ENCODE assay signal across 11 cellular contexts in the genomic region with DNA sequence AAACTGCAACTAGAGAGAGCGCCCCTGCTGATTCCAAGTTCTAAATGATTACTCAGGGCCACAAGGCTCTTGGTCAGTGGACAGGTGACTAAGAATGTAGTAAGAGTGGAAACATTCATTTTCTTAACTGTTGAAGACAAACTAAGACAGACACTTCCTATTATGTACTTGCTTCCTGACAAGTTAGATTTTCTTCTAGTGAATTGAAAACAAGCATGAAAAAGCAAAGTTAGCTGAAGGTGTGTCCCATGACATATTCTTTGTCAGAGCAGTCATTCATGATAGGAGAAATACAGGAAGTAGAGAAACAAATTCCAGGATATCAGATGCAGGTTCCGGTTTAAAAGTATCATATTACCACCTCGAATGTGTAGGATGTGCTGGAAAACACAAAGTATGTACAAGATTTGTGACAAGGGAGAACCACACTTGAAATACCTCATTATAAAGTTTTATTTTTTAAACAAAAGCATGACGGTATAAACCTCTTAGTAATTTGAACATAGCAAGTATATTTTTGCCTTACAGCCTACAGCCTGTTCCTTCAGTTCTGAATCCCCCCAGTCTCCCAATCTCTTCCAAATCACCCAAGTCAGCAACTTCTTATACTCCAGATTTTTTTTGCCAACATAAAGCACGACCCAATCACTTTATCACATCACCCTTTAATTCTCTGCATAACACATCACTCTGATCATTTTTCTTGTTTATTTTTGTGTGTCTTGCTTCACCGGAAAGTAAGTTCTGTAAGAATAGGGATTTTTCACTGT. TPM values are rescaled to one million over a fixed set of nuclear protein-coding genes. Genes with fewer than 3 reads are reported as not detected.
DNase-seq lines count a peak whose midpoint lies in the region; ATAC-seq lines count a peak whose summit lies in the region.
"Had no signal": no experiment of that assay in that cellular context is flagged by ENCODE, and none has a peak within 500 bp of the region (broad histone marks: within the 10 kb centered on the region; RNA-seq: fewer than 3 reads in every experiment).

No MANE protein-coding gene starts in this region.

- ATAC-seq in activated T-helper 17 cell treated with anti-CD3 and anti-CD28 coated beads, Interleukin-2, amount 50 U/mL, for 72 hours (replicated peaks) = peak; percentile 52
- peak; percentile 75 for ATAC-seq in stimulated activated effector memory CD8-positive, alpha-beta T cell treated with anti-CD3 and anti-CD28 coated beads, Interleukin-12 subunit alpha, Interleukin-12 subunit beta, amount 100 ng/mL, for 72 hours
- ATAC-seq in GM19328 (IDR thresholded peaks at IDR 0.05; ENCODE audit: unreplicated experiment) = no peak

- H3K9me3 Mint-ChIP-seq in activated T-helper 17 cell treated with anti-CD3 and anti-CD28 coated beads, Interleukin-2, amount 50 U/mL, for 72 hours = no peaks in the 10 kb centered on the region
- no peaks in the 10 kb centered on the region for H3K9me3 Mint-ChIP-seq in stimulated activated effector memory CD8-positive, alpha-beta T cell treated with anti-CD3 and anti-CD28 coated beads, Interleukin-12 subunit alpha, Interleukin-12 subunit beta, amount 100 ng/mL, for 72 hours
- H3K9me3 Mint-ChIP-seq: activated naive CD8-positive, alpha-beta T cell treated with anti-CD3 and anti-CD28 coated beads, Interleukin-2, amount 10 ng/mL, durations not matched to agents 7 days and 5 days had no signal

- in situ Hi-C loops in KBM-7 (cut with MboI; ENCODE audit: low pct_unique_long_range_greater_than_20kb, low sequenced_read_pairs) = no loop called here

- H3K4me3 Mint-ChIP-seq in activated T-helper 17 cell treated with anti-CD3 and anti-CD28 coated beads, Interleukin-2, amount 50 U/mL, for 72 hours = no peak overlapping the region
- H3K4me3 Mint-ChIP-seq in stimulated activated effector memory CD8-positive, alpha-beta T cell treated with anti-CD3 and anti-CD28 coated beads, Interleukin-12 subunit alpha, Interleukin-12 subunit beta, amount 100 ng/mL, for 72 hours = no peak overlapping the region
- H3K4me3 Mint-ChIP-seq: activated naive CD8-positive, alpha-beta T cell treated with anti-CD3 and anti-CD28 coated beads, Interleukin-2, amount 10 ng/mL, durations not matched to agents 7 days and 5 days had no signal

- H3K27ac Mint-ChIP-seq in activated T-helper 17 cell treated with anti-CD3 and anti-CD28 coated beads, Interleukin-2, amount 50 U/mL, for 72 hours = no peak overlapping the region
- no peak overlapping the region for H3K27ac Mint-ChIP-seq in stimulated activated effector memory CD8-positive, alpha-beta T cell treated with anti-CD3 and anti-CD28 coated beads, Interleukin-12 subunit alpha, Interleukin-12 subunit beta, amount 100 ng/mL, for 72 hours
- H3K27ac Mint-ChIP-seq: activated naive CD8-positive, alpha-beta T cell treated with anti-CD3 and anti-CD28 coated beads, Interleukin-2, amount 10 ng/mL, durations not matched to agents 7 days and 5 days had no signal

- no peaks in the 10 kb centered on the region for H3K36me3 Mint-ChIP-seq in activated T-helper 17 cell treated with anti-CD3 and anti-CD28 coated beads, Interleukin-2, amount 50 U/mL, for 72 hours (ENCODE audit: low read depth)
- H3K36me3 Mint-ChIP-seq in stimulated activated effector memory CD8-positive, alpha-beta T cell treated with anti-CD3 and anti-CD28 coated beads, Interleukin-12 subunit alpha, Interleukin-12 subunit beta, amount 100 ng/mL, for 72 hours = peaks cover 2% of the 10 kb centered on the region

- peaks cover 16% of the 10 kb centered on the region for H3K4me1 Mint-ChIP-seq in activated T-helper 17 cell treated with anti-CD3 and anti-CD28 coated beads, Interleukin-2, amount 50 U/mL, for 72 hours
- peaks cover 39% of the 10 kb centered on the region for H3K4me1 Mint-ChIP-seq in stimulated activated effector memory CD8-positive, alpha-beta T cell treated with anti-CD3 and anti-CD28 coated beads, Interleukin-12 subunit alpha, Interleukin-12 subunit beta, amount 100 ng/mL, for 72 hours

- no peaks in the 10 kb centered on the region for H3K27me3 Mint-ChIP-seq in activated T-helper 17 cell treated with anti-CD3 and anti-CD28 coated beads, Interleukin-2, amount 50 U/mL, for 72 hours
- H3K27me3 Mint-ChIP-seq: activated naive CD8-positive, alpha-beta T cell treated with anti-CD3 and anti-CD28 coated beads, Interleukin-2, amount 10 ng/mL, durations not matched to agents 7 days and 5 days had no signal

- DNase-seq in KBM-7 (peak; percentile 58), kidney glomerular epithelial cell (lab: John Stamatoyannopoulos, UW) (peak; percentile 81), occipital lobe (lab: John Stamatoyannopoulos, UW) (no peak), activated gamma-delta T cell treated with Interleukin-2 at 50 U/mL for 16 hours (no peak)
- no peak for DNase-seq in stimulated activated effector memory CD8-positive, alpha-beta T cell treated with anti-CD3 and anti-CD28 coated beads, Interleukin-12 subunit alpha, Interleukin-12 subunit beta, amount 100 ng/mL, for 72 hours (ENCODE audit: low spot score in 2 of 2)
- DNase-seq: activated naive CD8-positive, alpha-beta T cell treated with anti-CD3 and anti-CD28 coated beads, Interleukin-2, amount 10 ng/mL, durations not matched to agents 7 days and 5 days; hippocampal formation; NCI-H2227 treated with DMSO at 0.1 percent for 48 hours; retina had no signal

RNA-seq across cellular contexts. Expression of a gene that starts 6.2 kb away (rescaled TPM):
- 10 to 100 TPM in 1 of 2 donors, 1 to 10 TPM in 1; 9.6 to 27.6 TPM for total RNA-seq in activated T-helper 17 cell treated with anti-CD3 and anti-CD28 coated beads, Interleukin-2, amount 50 U/mL, for 72 hours
- total RNA-seq in occipital lobe = 202 TPM

Comparison
In these comparisons a context has a peak if more than half of its experiments do, and no peak if none do; other contexts are left out.
1. DNase-seq: peak in KBM-7 (single experiment) and kidney glomerular epithelial cell (single experiment); none in stimulated activated effector memory CD8-positive, alpha-beta T cell treated with anti-CD3 and anti-CD28 coated beads, Interleukin-12 subunit alpha, Interleukin-12 subunit beta, amount 100 ng/mL, for 72 hours (0 of 2), occipital lobe (single experiment) and activated gamma-delta T cell treated with Interleukin-2 at 50 U/mL for 16 hours (single experiment).